In the genomic region with DNA sequence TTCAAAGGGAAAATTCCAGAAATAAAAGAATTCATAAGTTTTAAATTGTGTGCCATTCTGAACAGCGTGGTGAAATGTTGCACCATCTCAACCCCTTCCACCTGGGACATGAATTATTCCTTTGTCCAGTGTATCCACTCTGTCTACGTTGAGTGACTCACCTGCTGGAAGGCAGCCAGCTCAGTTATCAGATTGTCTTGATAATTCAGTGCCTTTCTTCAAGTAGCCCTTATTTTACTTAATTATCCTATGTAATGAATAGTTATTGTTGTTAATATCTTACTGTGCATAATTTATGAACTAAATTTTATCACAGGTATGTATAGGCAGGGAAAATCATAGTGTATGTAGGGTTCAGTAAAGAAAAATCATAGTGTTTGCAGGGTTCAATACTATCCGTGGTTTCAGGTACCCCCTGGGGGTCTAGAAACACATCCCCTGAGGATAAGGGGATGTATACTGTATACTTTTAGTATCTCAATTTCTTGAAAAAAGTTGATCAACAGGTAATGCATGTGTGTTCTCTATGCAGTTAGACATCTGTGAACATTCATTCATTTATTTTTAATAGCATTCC, we compare ENCODE assay signal across 9 cellular contexts. TPM values are rescaled to one million over a fixed set of nuclear protein-coding genes. Genes with fewer than 3 reads are reported as not detected.
DNase-seq lines count a peak whose midpoint lies in the region; ATAC-seq and TF ChIP-seq lines count a peak whose summit lies in the region.
"Had no signal": no experiment of that assay in that cellular context is flagged by ENCODE, and none has a peak within 500 bp of the region (broad histone marks: within the 10 kb centered on the region; RNA-seq: fewer than 3 reads in every experiment).

No MANE protein-coding gene starts in this region.

- WGBS in mesenchymal stem cell, result 93% methylated on average over 2 of the region's 3 CpGs

- TF ChIP-seq CTCF in CD8-positive, alpha-beta T cell (IDR thresholded peaks at IDR 0.05), result no peak

- H3K4me3 Mint-ChIP-seq in memory B cell, result peak overlapping the region; percentile 67
- H3K4me3 Mint-ChIP-seq in CD8-positive, alpha-beta T cell, result no peak overlapping the region
- H3K4me3 Mint-ChIP-seq: brain had no signal

- H3K18ac ChIP-seq in mesenchymal stem cell (ENCODE audit: low read depth in 1 of 2, low read length in 2 of 2), result no peak overlapping the region

- H3K4ac ChIP-seq in mesenchymal stem cell (ENCODE audit: low read depth in 1 of 2, low read length in 2 of 2), result no peak overlapping the region

- no peak overlapping the region for H4K91ac ChIP-seq in mesenchymal stem cell (ENCODE audit: low read length)

- no peaks in the 10 kb centered on the region for H3K79me1 ChIP-seq in mesenchymal stem cell (replicated peaks; ENCODE audit: low read length, poor library complexity, severe bottlenecking)

- H3K27me3 ChIP-seq in mesenchymal stem cell (ENCODE audit: control insufficient read depth in 1 of 2, insufficient read depth in 1 of 2, low read length in 2 of 2) (no peaks in the 10 kb centered on the region), SJCRH30 (no peaks in the 10 kb centered on the region)
- no peaks in the 10 kb centered on the region for H3K27me3 ChIP-seq in CD8-positive, alpha-beta T cell (ENCODE audit: insufficient read depth, low read length)

- H3K4me3 ChIP-seq in mesenchymal stem cell (ENCODE audit: insufficient read depth in 1 of 2, low read depth in 1 of 2, low read length in 2 of 2), result no peak overlapping the region
- H3K4me3 ChIP-seq in SJCRH30, result no peak overlapping the region
- H3K4me3 ChIP-seq in CD8-positive, alpha-beta T cell (ENCODE audit: low read depth, low read length), result no peak overlapping the region

- H3K27ac ChIP-seq in mesenchymal stem cell (ENCODE audit: low read length, poor library complexity, severe bottlenecking), result no peak overlapping the region
- H3K27ac ChIP-seq in SJCRH30, result no peak overlapping the region
- no peak overlapping the region for H3K27ac ChIP-seq in CD8-positive, alpha-beta T cell (ENCODE audit: low read depth, low read length)

- no peak overlapping the region for H3K23ac ChIP-seq in mesenchymal stem cell (ENCODE audit: low read length in 2 of 2)

- H4K8ac ChIP-seq in mesenchymal stem cell (ENCODE audit: low read length), result no peak overlapping the region

- H3K4me1 ChIP-seq in mesenchymal stem cell (ENCODE audit: control insufficient read depth, insufficient read depth, low read depth, low read length), result no peaks in the 10 kb centered on the region
- no peaks in the 10 kb centered on the region for H3K4me1 ChIP-seq in SJCRH30
- no peaks in the 10 kb centered on the region for H3K4me1 ChIP-seq in CD8-positive, alpha-beta T cell (ENCODE audit: insufficient read depth, low read length)

- no peak overlapping the region for H2AK5ac ChIP-seq in mesenchymal stem cell (ENCODE audit: low read length, severe bottlenecking)

- no peak overlapping the region for H3K14ac ChIP-seq in mesenchymal stem cell (ENCODE audit: low read length in 2 of 2)

- no peak overlapping the region for H3K27ac Mint-ChIP-seq in memory B cell
- H3K27ac Mint-ChIP-seq in CD8-positive, alpha-beta T cell, result no peak overlapping the region
- H3K27ac Mint-ChIP-seq: brain had no signal

- no peak overlapping the region for H2BK5ac ChIP-seq in mesenchymal stem cell (ENCODE audit: low read depth, low read length, poor library complexity, severe bottlenecking)

- H3K9me3 Mint-ChIP-seq in memory B cell, result no peaks in the 10 kb centered on the region
- H3K9me3 Mint-ChIP-seq in CD8-positive, alpha-beta T cell, result no peaks in the 10 kb centered on the region
- H3K9me3 Mint-ChIP-seq: brain had no signal

- H3K36me3 Mint-ChIP-seq in memory B cell, result no peaks in the 10 kb centered on the region
- H3K36me3 Mint-ChIP-seq in CD8-positive, alpha-beta T cell, result no peaks in the 10 kb centered on the region
- H3K36me3 Mint-ChIP-seq: brain had no signal

- peak; percentile 38 for ATAC-seq in GM18909 (IDR thresholded peaks at IDR 0.05; ENCODE audit: poor library complexity, unreplicated experiment)
- peak; percentile 14 for ATAC-seq in HG02943 (IDR thresholded peaks at IDR 0.05; ENCODE audit: low read depth, unreplicated experiment)
- no peak for ATAC-seq in memory B cell (ENCODE audit: low read depth)
- no peak for ATAC-seq in CD8-positive, alpha-beta T cell

- peaks cover 7% of the 10 kb centered on the region for H3K4me1 Mint-ChIP-seq in memory B cell
- no peaks in the 10 kb centered on the region for H3K4me1 Mint-ChIP-seq in CD8-positive, alpha-beta T cell (ENCODE audit: low read depth)
- H3K4me1 Mint-ChIP-seq: brain had no signal

- H2BK12ac ChIP-seq in mesenchymal stem cell (ENCODE audit: low read length in 2 of 2), result no peak overlapping the region

- POLR2A ChIA-PET in CD8-positive, alpha-beta T cell (lab: Charles Lee), result no interaction called here

- peaks cover 6% of the 10 kb centered on the region for H3K27me3 Mint-ChIP-seq in memory B cell
- H3K27me3 Mint-ChIP-seq in CD8-positive, alpha-beta T cell (ENCODE audit: low read depth), result peaks cover 23% of the 10 kb centered on the region

- no peak overlapping the region for H3K9ac ChIP-seq in mesenchymal stem cell (ENCODE audit: low read length)

- intact Hi-C loops in CD8-positive, alpha-beta T cell (cut with DNase I, micrococcal nuclease), result no loop called here

- H3K9me3 ChIP-seq in mesenchymal stem cell (ENCODE audit: control insufficient read depth, low read length) (no peaks in the 10 kb centered on the region), SJCRH30 (replicated peaks) (no peaks in the 10 kb centered on the region)
- no peaks in the 10 kb centered on the region for H3K9me3 ChIP-seq in CD8-positive, alpha-beta T cell (ENCODE audit: low read length)

- CTCF ChIA-PET in CD8-positive, alpha-beta T cell (lab: Charles Lee), result no interaction called here

- no peaks in the 10 kb centered on the region for H3K36me3 ChIP-seq in mesenchymal stem cell (ENCODE audit: control insufficient read depth in 1 of 2, insufficient read depth in 2 of 2, low read depth in 1 of 2, low read length in 2 of 2)
- H3K36me3 ChIP-seq in SJCRH30, result no peaks in the 10 kb centered on the region
- no peaks in the 10 kb centered on the region for H3K36me3 ChIP-seq in CD8-positive, alpha-beta T cell (ENCODE audit: insufficient read depth, low read length)

- DNase-seq in OCI-M1 (lab: John Stamatoyannopoulos, UW) (peak; percentile 80), memory B cell (ENCODE audit: low spot score in 2 of 2) (no peak), mesenchymal stem cell (no peak), dedifferentiated amniotic fluid mesenchymal stem cell (ENCODE audit: extremely low spot score) (no peak), SJCRH30 (no peak)
- no peak for DNase-seq in CD8-positive, alpha-beta T cell

- no peak overlapping the region for H3K4me2 ChIP-seq in mesenchymal stem cell (ENCODE audit: low read length, poor library complexity, severe bottlenecking)

- H2AFZ ChIP-seq in mesenchymal stem cell (ENCODE audit: low read depth, low read length), result no peak overlapping the region

- no peak overlapping the region for H2BK15ac ChIP-seq in mesenchymal stem cell (ENCODE audit: low read depth, poor library complexity, severe bottlenecking)

- no peak overlapping the region for H2BK120ac ChIP-seq in mesenchymal stem cell (ENCODE audit: low read depth, low read length)

RNA-seq across cellular contexts. Expression of a gene that starts 7.7 kb away (rescaled TPM):
- polyA plus RNA-seq in mesenchymal stem cell (2013, experiment 1 of 2), result 37.2 TPM
- 37.5 TPM for polyA plus RNA-seq in mesenchymal stem cell (2013, experiment 2 of 2)
- total RNA-seq in SJCRH30 (2014; rRNA removed; shearing (Covaris generic)), result 21.1 and 23.6 TPM in 2 replicates
- 1 to 10 TPM in 1 of 2 experiments, under 1 TPM in 1; 0.56 to 1.2 TPM for total RNA-seq in CD8-positive, alpha-beta T cell

RNA-seq across cellular contexts. Expression of a gene that starts 20.5 kb away (rescaled TPM):
- polyA plus RNA-seq in mesenchymal stem cell (2013, experiment 1 of 2), result 151 TPM
- 182 TPM for polyA plus RNA-seq in mesenchymal stem cell (2013, experiment 2 of 2)
- 1.0 and 1.3 TPM in 2 replicates for total RNA-seq in SJCRH30 (2014; rRNA removed; shearing (Covaris generic))
- total RNA-seq in CD8-positive, alpha-beta T cell, result not detected

Comparison
In these comparisons a context has a peak if more than half of its experiments do, and no peak if none do; other contexts are left out.
1. ATAC-seq: peak in GM18909 (single experiment) and HG02943 (single experiment); none in memory B cell (single experiment) and CD8-positive, alpha-beta T cell (single experiment).